ENCODE assay signal across 1 cellular context in the genomic region with DNA sequence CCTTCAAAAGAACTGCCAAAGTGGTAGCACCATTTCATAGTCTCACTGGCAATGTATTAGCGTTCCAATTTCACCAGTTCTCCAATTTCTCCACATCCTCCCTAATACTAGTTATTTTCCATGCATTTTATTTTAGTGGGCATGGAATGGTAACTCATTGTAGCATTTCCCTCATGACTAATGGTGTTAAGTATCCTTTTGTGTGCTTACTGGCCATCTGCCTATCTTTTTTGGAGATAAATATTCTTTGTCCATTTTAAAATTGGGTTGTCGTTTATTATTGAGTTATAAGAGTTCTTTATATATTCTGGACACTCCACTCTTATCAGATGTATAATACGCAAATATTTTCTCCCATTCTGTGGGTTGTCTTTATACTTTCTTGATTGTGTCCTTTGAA.
A peak's percentile ranks its signal among the peaks of the same experiment; 100 is the strongest.
TF ChIP-seq lines count a peak whose summit lies in the region.

No MANE protein-coding gene starts in this region.

TF ChIP-seq in SK-N-SH, 30 proteins besides CTCF, POLR2A, EP300 and RAD21 (continued from another document):
- TF ChIP-seq, protein P1, sequence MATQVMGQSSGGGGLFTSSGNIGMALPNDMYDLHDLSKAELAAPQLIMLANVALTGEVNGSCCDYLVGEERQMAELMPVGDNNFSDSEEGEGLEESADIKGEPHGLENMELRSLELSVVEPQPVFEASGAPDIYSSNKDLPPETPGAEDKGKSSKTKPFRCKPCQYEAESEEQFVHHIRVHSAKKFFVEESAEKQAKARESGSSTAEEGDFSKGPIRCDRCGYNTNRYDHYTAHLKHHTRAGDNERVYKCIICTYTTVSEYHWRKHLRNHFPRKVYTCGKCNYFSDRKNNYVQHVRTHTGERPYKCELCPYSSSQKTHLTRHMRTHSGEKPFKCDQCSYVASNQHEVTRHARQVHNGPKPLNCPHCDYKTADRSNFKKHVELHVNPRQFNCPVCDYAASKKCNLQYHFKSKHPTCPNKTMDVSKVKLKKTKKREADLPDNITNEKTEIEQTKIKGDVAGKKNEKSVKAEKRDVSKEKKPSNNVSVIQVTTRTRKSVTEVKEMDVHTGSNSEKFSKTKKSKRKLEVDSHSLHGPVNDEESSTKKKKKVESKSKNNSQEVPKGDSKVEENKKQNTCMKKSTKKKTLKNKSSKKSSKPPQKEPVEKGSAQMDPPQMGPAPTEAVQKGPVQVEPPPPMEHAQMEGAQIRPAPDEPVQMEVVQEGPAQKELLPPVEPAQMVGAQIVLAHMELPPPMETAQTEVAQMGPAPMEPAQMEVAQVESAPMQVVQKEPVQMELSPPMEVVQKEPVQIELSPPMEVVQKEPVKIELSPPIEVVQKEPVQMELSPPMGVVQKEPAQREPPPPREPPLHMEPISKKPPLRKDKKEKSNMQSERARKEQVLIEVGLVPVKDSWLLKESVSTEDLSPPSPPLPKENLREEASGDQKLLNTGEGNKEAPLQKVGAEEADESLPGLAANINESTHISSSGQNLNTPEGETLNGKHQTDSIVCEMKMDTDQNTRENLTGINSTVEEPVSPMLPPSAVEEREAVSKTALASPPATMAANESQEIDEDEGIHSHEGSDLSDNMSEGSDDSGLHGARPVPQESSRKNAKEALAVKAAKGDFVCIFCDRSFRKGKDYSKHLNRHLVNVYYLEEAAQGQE (IDR thresholded peaks at IDR 0.05; ENCODE audit: low read depth, low read length), result no peak
- peak; percentile 67; the same call in 1 of the 2 replicates for TF ChIP-seq POLR2AphosphoS5 (IDR thresholded peaks at IDR 0.05; ENCODE audit: low read depth, low read length)
- peak; percentile 17; the same call in 1 of the 2 replicates for TF ChIP-seq MEF2A (IDR thresholded peaks at IDR 0.05; ENCODE audit: borderline replicate concordance, low read depth)
- TF ChIP-seq NRF1 (IDR thresholded peaks at IDR 0.05; ENCODE audit: low read depth, low read length), result no peak
- peak; percentile 70 for TF ChIP-seq JUND (IDR thresholded peaks at IDR 0.05)
- no peak for TF ChIP-seq GATA2 (CRISPR knock-in tag; IDR thresholded peaks at IDR 0.05)
- no peak for TF ChIP-seq ELF1 (IDR thresholded peaks at IDR 0.05)
- TF ChIP-seq, protein P2, sequence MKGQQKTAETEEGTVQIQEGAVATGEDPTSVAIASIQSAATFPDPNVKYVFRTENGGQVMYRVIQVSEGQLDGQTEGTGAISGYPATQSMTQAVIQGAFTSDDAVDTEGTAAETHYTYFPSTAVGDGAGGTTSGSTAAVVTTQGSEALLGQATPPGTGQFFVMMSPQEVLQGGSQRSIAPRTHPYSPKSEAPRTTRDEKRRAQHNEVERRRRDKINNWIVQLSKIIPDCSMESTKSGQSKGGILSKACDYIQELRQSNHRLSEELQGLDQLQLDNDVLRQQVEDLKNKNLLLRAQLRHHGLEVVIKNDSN (IDR thresholded peaks at IDR 0.05; ENCODE audit: borderline replicate concordance, low read depth), result no peak
- TF ChIP-seq SMC3 (IDR thresholded peaks at IDR 0.05; ENCODE audit: low read depth, low read length), result no peak
- no peak for TF ChIP-seq FOXJ3 (CRISPR knock-in tag; IDR thresholded peaks at IDR 0.05)
- no peak for TF ChIP-seq CHD2 (IDR thresholded peaks at IDR 0.05; ENCODE audit: low read length, partially characterized antibody)
- no peak for TF ChIP-seq YY1 (IDR thresholded peaks at IDR 0.05; ENCODE audit: low read depth)
- TF ChIP-seq TAF1 (IDR thresholded peaks at IDR 0.05; ENCODE audit: borderline replicate concordance, low read depth, low read length), result no peak
- TF ChIP-seq MXI1 (IDR thresholded peaks at IDR 0.05; ENCODE audit: low read depth, low read length), result no peak
